25 cellular contexts compared by ENCODE assay signal in the genomic region with DNA sequence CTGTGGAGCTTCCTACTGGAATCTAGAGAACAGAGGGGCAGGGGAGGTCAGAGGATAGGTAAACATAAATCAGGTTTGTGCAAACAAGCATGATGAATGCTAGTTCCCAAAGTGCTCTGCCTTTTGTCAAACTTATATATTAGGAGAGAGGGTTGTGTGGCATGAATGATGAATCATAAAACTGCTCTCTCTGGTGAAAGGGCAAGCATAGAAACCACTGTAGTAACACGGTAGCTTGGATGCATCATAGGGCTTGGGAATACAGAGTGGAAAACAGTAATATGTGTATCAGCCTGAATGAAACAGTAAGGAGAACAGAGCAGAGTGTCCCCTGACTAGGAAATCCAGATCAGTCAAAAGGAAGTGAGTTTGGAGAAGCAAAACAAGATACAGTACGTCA.
DNase-seq lines count a peak whose midpoint lies in the region; ATAC-seq and TF ChIP-seq lines count a peak whose summit lies in the region.
"Had no signal": no experiment of that assay in that cellular context is flagged by ENCODE, and none has a peak within 500 bp of the region (broad histone marks: within the 10 kb centered on the region; RNA-seq: fewer than 3 reads in every experiment).

No MANE protein-coding gene starts in this region.

- TF ChIP-seq POLR2A in right lobe of liver (IDR thresholded peaks at IDR 0.05): no peak

- DNase-seq in NCI-H2227 treated with DMSO at 0.1 percent for 48 hours (lab: John Stamatoyannopoulos, UW) (peak; percentile 1), NCI-H2227 (lab: John Stamatoyannopoulos, UW; ENCODE audit: unreplicated experiment) (no peak), choroid plexus epithelial cell (ENCODE audit: low read depth) (peak; percentile 4), right lobe of liver (no peak), sciatic nerve (ENCODE audit: low spot score) (no peak), occipital lobe (lab: John Stamatoyannopoulos, UW) (no peak), SHP77 treated with DMSO at 0.1 percent for 48 hours (lab: John Stamatoyannopoulos, UW) (no peak)
- DNase-seq: activated CD4-positive, alpha-beta T cell treated with anti-CD3 and anti-CD28 coated beads for 48 hours; activated naive CD4-positive, alpha-beta T cell; activated T-cell treated with anti-CD3 and anti-CD28 coated beads, Interleukin-2, amount 50 U/mL, for 48 hours; adrenal gland; DND-41; effector memory CD4-positive, alpha-beta T cell; H7; islet precursor cell; lower lobe of right lung; NCI-H1105 treated with DMSO at 0.1 percent for 48 hours; NCI-H2029 treated with DMSO at 0.1 percent for 48 hours; NCI-H510A; stimulated activated CD4-positive, alpha-beta T cell treated with anti-CD3 and anti-CD28 coated beads, Interleukin-4, amount 100 ng/mL, for 1 hour had no signal

- no peaks in the 10 kb centered on the region for H3K4me1 ChIP-seq in right lobe of liver
- H3K4me1 ChIP-seq: adrenal gland, gastroesophageal sphincter, lower lobe of right lung, vagina had no signal

- no peaks in the 10 kb centered on the region for H3K36me3 ChIP-seq in right lobe of liver
- H3K36me3 ChIP-seq: adrenal gland, gastroesophageal sphincter, lower lobe of right lung, vagina had no signal

- no peak overlapping the region for H3K4me3 ChIP-seq in choroid plexus epithelial cell (ENCODE audit: low read depth, low read length)
- no peak overlapping the region for H3K4me3 ChIP-seq in right lobe of liver
- H3K4me3 ChIP-seq: adrenal gland, gastroesophageal sphincter, lower lobe of right lung, vagina had no signal

- ATAC-seq in right lobe of liver (peak; percentile 21 to 77 (median 40)), sciatic nerve (peak; percentile 50), esophagus mucosa (no peak)
- ATAC-seq: gastroesophageal sphincter; lower lobe of right lung; stimulated activated memory B cell treated with anti-CD40 and anti-IgM and Interleukin-4, amounts not matched to agents 10 μg/mL and 1 μg/mL and 100 μg/mL, for 72 hours had no signal

- TF ChIP-seq CTCF in choroid plexus epithelial cell (conservative IDR thresholded peaks at IDR 0.05; ENCODE audit: low read depth, low read length) (no peak), right lobe of liver (IDR thresholded peaks at IDR 0.05) (no peak)

- intact Hi-C loops in right lobe of liver (cut with DNase I): no loop called here
- intact Hi-C loops in sciatic nerve (cut with DNase I): no loop called here

- 23% methylated on average over 2 of the region's 2 CpGs for WGBS in right lobe of liver (ENCODE audit: insufficient coverage, low coverage, low lambda C conversion rate, missing lambda C conversion rate)

- no peaks in the 10 kb centered on the region for H3K27me3 ChIP-seq in right lobe of liver
- H3K27me3 ChIP-seq: adrenal gland, gastroesophageal sphincter, vagina had no signal

- no peaks in the 10 kb centered on the region for H3K9me3 ChIP-seq in right lobe of liver
- H3K9me3 ChIP-seq: adrenal gland, gastroesophageal sphincter, lower lobe of right lung, vagina had no signal

- no peak overlapping the region for H3K27ac ChIP-seq in right lobe of liver
- H3K27ac ChIP-seq: adrenal gland, gastroesophageal sphincter, HL-60, lower lobe of right lung, vagina had no signal

Comparison
In these comparisons a context has a peak if more than half of its experiments do, and no peak if none do; other contexts are left out.
1. DNase-seq: peak in NCI-H2227 treated with DMSO at 0.1 percent for 48 hours (single experiment) and choroid plexus epithelial cell (single experiment); none in NCI-H2227 (single experiment), right lobe of liver (0 of 3), sciatic nerve (single experiment), occipital lobe (single experiment) and SHP77 treated with DMSO at 0.1 percent for 48 hours (single experiment).